In genomic region chr7:92135490-92135889, GRCh38 we compare ENCODE assay signal across 9 cellular contexts. TPM values are rescaled to one million over a fixed set of nuclear protein-coding genes. Genes with fewer than 3 reads are reported as not detected.
DNase-seq lines count a peak whose midpoint lies in the region; ATAC-seq and TF ChIP-seq lines count a peak whose summit lies in the region.
"Had no signal": no experiment of that assay in that cellular context is flagged by ENCODE, and none has a peak within 500 bp of the region (broad histone marks: within the 10 kb centered on the region; RNA-seq: fewer than 3 reads in every experiment).

No MANE protein-coding gene starts in this region.

- ATAC-seq in lower lobe of right lung (no peak), sciatic nerve (no peak)

- H3K27ac ChIP-seq in cardiac muscle cell (peak overlapping the region; percentile 98), lower lobe of right lung (peak overlapping the region; percentile 94), urinary bladder (ENCODE audit: low read depth) (no peak overlapping the region)

- WGBS in urinary bladder: 48% methylated on average over 7 of the region's 7 CpGs

- no peaks in the 10 kb centered on the region for H3K9me3 ChIP-seq in cardiac muscle cell (ENCODE audit: low read depth)
- H3K9me3 ChIP-seq in lower lobe of right lung: no peaks in the 10 kb centered on the region

- intact Hi-C loops in cardiac septum (cut with DNase I): no loop called here
- intact Hi-C loops in lower lobe of right lung (cut with DNase I): no loop called here
- intact Hi-C loops in sciatic nerve (cut with DNase I): no loop called here

- TF ChIP-seq CTCF in cardiac muscle cell (IDR thresholded peaks at IDR 0.05; ENCODE audit: low read depth, low read length): no peak
- TF ChIP-seq CTCF in astrocyte of the cerebellum (IDR thresholded peaks at IDR 0.05; ENCODE audit: low read depth, low read length, missing control alignments): no peak
- TF ChIP-seq CTCF in lower lobe of right lung (IDR thresholded peaks at IDR 0.05): no peak

- peaks cover 16% of the 10 kb centered on the region for H3K4me1 ChIP-seq in cardiac muscle cell (ENCODE audit: low read depth)
- H3K4me1 ChIP-seq in lower lobe of right lung: peaks cover 11% of the 10 kb centered on the region
- no peaks in the 10 kb centered on the region for H3K4me1 ChIP-seq in urinary bladder (ENCODE audit: insufficient read depth)

- H3K36me3 ChIP-seq in cardiac muscle cell: peaks cover under 1% of the 10 kb centered on the region
- H3K36me3 ChIP-seq in lower lobe of right lung: peaks cover 9% of the 10 kb centered on the region
- no peaks in the 10 kb centered on the region for H3K36me3 ChIP-seq in urinary bladder (ENCODE audit: insufficient read depth)

- H3K4me3 ChIP-seq in cardiac muscle cell: peak overlapping the region; percentile 66
- peak overlapping the region; percentile 89 for H3K4me3 ChIP-seq in astrocyte of the cerebellum (ENCODE audit: low read depth, low read length)
- peak overlapping the region; percentile 91 for H3K4me3 ChIP-seq in lower lobe of right lung
- peak overlapping the region; percentile 59 for H3K4me3 ChIP-seq in urinary bladder (ENCODE audit: low read depth, low read length)

- DNase-seq in cardiac muscle cell (ENCODE audit: low read depth in 1 of 2, low spot score in 1 of 2): peak in 1 of 2 donors; percentile 73
- DNase-seq in cardiac septum (ENCODE audit: low spot score): no peak
- no peak for DNase-seq in astrocyte of the cerebellum (ENCODE audit: low read depth)
- DNase-seq in lower lobe of right lung: no peak
- no peak for DNase-seq in COR-L47 (lab: John Stamatoyannopoulos, UW)
- no peak for DNase-seq in sciatic nerve (ENCODE audit: low spot score)
- DNase-seq in occipital lobe (lab: John Stamatoyannopoulos, UW): no peak

- H3K27me3 ChIP-seq in cardiac muscle cell: no peaks in the 10 kb centered on the region
- H3K27me3 ChIP-seq in lower lobe of right lung (ENCODE audit: low read depth): no peaks in the 10 kb centered on the region

- in situ Hi-C loops in astrocyte of the cerebellum (cut with HindIII; ENCODE audit: low sequenced_read_pairs): no loop called here

RNA-seq across cellular contexts. Expression of gene CYP51A1, which starts 1.2 kb away (rescaled TPM):
- total RNA-seq in cardiac muscle cell (41.0 and 94.4 TPM in 2 replicates), cardiac septum (32.6 TPM), lower lobe of right lung (129 TPM), urinary bladder (124 TPM), sciatic nerve (101 TPM), occipital lobe (345 TPM)
- polyA plus RNA-seq in cardiac muscle cell (70.0 and 116 TPM in 2 replicates), urinary bladder (19.1 TPM)

RNA-seq across cellular contexts. Expression of gene LRRD1, which starts 43.5 kb away (rescaled TPM):
- total RNA-seq in cardiac muscle cell (0.51 and 0.60 TPM in 2 replicates), cardiac septum (0.43 TPM), lower lobe of right lung (not detected), urinary bladder (1.8 TPM), sciatic nerve (not detected), occipital lobe (0.78 TPM)
- polyA plus RNA-seq in cardiac muscle cell (0.20 TPM in 1 of 2 replicates, not detected in the other), urinary bladder (not detected)
- total RNA-seq: NCI-H460 had no signal
